Comparison of ENCODE assay signal across 34 cellular contexts in genomic region chr7:128359336-128359735, GRCh38. TPM values are rescaled to one million over a fixed set of nuclear protein-coding genes. Genes with fewer than 3 reads are reported as not detected.
"Had no signal": no experiment of that assay in that cellular context is flagged by ENCODE, and none has a peak within 500 bp of the region (broad histone marks: within the 10 kb centered on the region; RNA-seq: fewer than 3 reads in every experiment).

No MANE protein-coding gene starts in this region.

- H3K27ac ChIP-seq: breast epithelium, epithelial cell of prostate, esophagus squamous epithelium, left ventricle myocardium inferior, ovary, sigmoid colon, upper lobe of left lung, vagina had no signal

- H3K9me3 Mint-ChIP-seq: activated CD4-positive, alpha-beta memory T cell treated with anti-CD3 and anti-CD28 coated beads for 36 hours; activated naive CD8-positive, alpha-beta T cell treated with anti-CD3 and anti-CD28 coated beads, Interleukin-2, amount 50 U/mL, for 24 hours; activated T-cell treated with anti-CD3 and anti-CD28 coated beads, Interleukin-2, amount 50 U/mL, for 24 hours; dendritic cell treated with granulocyte-macrophage colony-stimulating factor and Interleukin-4, amounts not matched to agents 40 ng/mL and 50 ng/mL, for 4 days; stimulated activated memory B cell treated with anti-CD40 and anti-IgM and Interleukin-4, amounts not matched to agents 10 μg/mL and 1 μg/mL and 100 μg/mL, for 72 hours; stimulated activated naive CD8-positive, alpha-beta T cell treated with anti-CD3 and anti-CD28 coated beads, Interleukin-15, amount 100 ng/mL, for 72 hours; T-cell; T-helper 2 cell treated with Interferon-gamma antibody and Interleukin-4, amounts not matched to agents 5 μg/mL and 100 μg/mL, for 36 hours had no signal

- ATAC-seq: activated naive CD8-positive, alpha-beta T cell treated with anti-CD3 and anti-CD28 coated beads, Interleukin-2, amount 50 U/mL, for 24 hours; mucosa of descending colon; stimulated activated memory B cell treated with anti-CD40 and anti-IgM and Interleukin-4, amounts not matched to agents 10 μg/mL and 1 μg/mL and 100 μg/mL, for 72 hours; stimulated activated naive CD8-positive, alpha-beta T cell treated with anti-CD3 and anti-CD28 coated beads, Interleukin-15, amount 100 ng/mL, for 72 hours; T-cell had no signal

- H3K4me3 ChIP-seq: breast epithelium, esophagus squamous epithelium, left ventricle myocardium inferior, lung, mucosa of descending colon, ovary, sigmoid colon, upper lobe of left lung, vagina had no signal

- H3K36me3 ChIP-seq: breast epithelium, esophagus squamous epithelium, left ventricle myocardium inferior, neutrophil, ovary, sigmoid colon, upper lobe of left lung, vagina had no signal

- H3K9me3 ChIP-seq: breast epithelium, esophagus squamous epithelium, left ventricle myocardium inferior, mucosa of descending colon, neutrophil, ovary, sigmoid colon, upper lobe of left lung, vagina had no signal

- H3K4me3 Mint-ChIP-seq: activated CD4-positive, alpha-beta memory T cell treated with anti-CD3 and anti-CD28 coated beads for 36 hours; activated naive CD8-positive, alpha-beta T cell treated with anti-CD3 and anti-CD28 coated beads, Interleukin-2, amount 50 U/mL, for 24 hours; activated T-cell treated with anti-CD3 and anti-CD28 coated beads, Interleukin-2, amount 50 U/mL, for 24 hours; dendritic cell treated with granulocyte-macrophage colony-stimulating factor and Interleukin-4, amounts not matched to agents 40 ng/mL and 50 ng/mL, for 4 days; stimulated activated memory B cell treated with anti-CD40 and anti-IgM and Interleukin-4, amounts not matched to agents 10 μg/mL and 1 μg/mL and 100 μg/mL, for 72 hours; stimulated activated naive CD8-positive, alpha-beta T cell treated with anti-CD3 and anti-CD28 coated beads, Interleukin-15, amount 100 ng/mL, for 72 hours; T-helper 2 cell treated with Interferon-gamma antibody and Interleukin-4, amounts not matched to agents 5 μg/mL and 100 μg/mL, for 36 hours had no signal

- H3K27me3 ChIP-seq: breast epithelium, neutrophil, ovary, vagina had no signal

- H3K36me3 Mint-ChIP-seq: activated CD4-positive, alpha-beta memory T cell treated with anti-CD3 and anti-CD28 coated beads for 36 hours; stimulated activated memory B cell treated with anti-CD40 and anti-IgM and Interleukin-4, amounts not matched to agents 10 μg/mL and 1 μg/mL and 100 μg/mL, for 72 hours; T-cell had no signal

- H3K27ac Mint-ChIP-seq: activated CD4-positive, alpha-beta memory T cell treated with anti-CD3 and anti-CD28 coated beads for 36 hours; activated naive CD8-positive, alpha-beta T cell treated with anti-CD3 and anti-CD28 coated beads, Interleukin-2, amount 50 U/mL, for 24 hours; activated T-cell treated with anti-CD3 and anti-CD28 coated beads, Interleukin-2, amount 50 U/mL, for 24 hours; dendritic cell treated with granulocyte-macrophage colony-stimulating factor and Interleukin-4, amounts not matched to agents 40 ng/mL and 50 ng/mL, for 4 days; progenitor cell of endocrine pancreas; stimulated activated memory B cell treated with anti-CD40 and anti-IgM and Interleukin-4, amounts not matched to agents 10 μg/mL and 1 μg/mL and 100 μg/mL, for 72 hours; stimulated activated naive CD8-positive, alpha-beta T cell treated with anti-CD3 and anti-CD28 coated beads, Interleukin-15, amount 100 ng/mL, for 72 hours; T-cell; T-helper 2 cell treated with Interferon-gamma antibody and Interleukin-4, amounts not matched to agents 5 μg/mL and 100 μg/mL, for 36 hours had no signal

- DNase-seq: activated CD4-positive, alpha-beta memory T cell treated with anti-CD3 and anti-CD28 coated beads for 36 hours; activated CD4-positive, alpha-beta T cell treated with anti-CD3 and anti-CD28 coated beads for 48 hours; activated CD8-positive, alpha-beta memory T cell treated with anti-CD3 and anti-CD28 coated beads, Interleukin-2, amount 50 U/mL, for 48 hours; activated gamma-delta T cell; activated naive CD4-positive, alpha-beta T cell treated with anti-CD3 and anti-CD28 coated beads, Interleukin-2, amount 50 U/mL, for 16 hours; activated naive CD8-positive, alpha-beta T cell treated with anti-CD3 and anti-CD28 coated beads, Interleukin-2, amount 50 U/mL, for 24 hours; activated T-cell treated with anti-CD3 and anti-CD28 coated beads, Interleukin-2, amount 50 U/mL, for 24 hours; amygdala; central memory CD4-positive, alpha-beta T cell; esophagus squamous epithelium; foreskin melanocyte; islet precursor cell; left ventricle myocardium inferior; mesendoderm; mucosa of descending colon; ovary; sigmoid colon; small intestine; stimulated activated CD4-positive, alpha-beta T cell treated with anti-CD3 and anti-CD28 coated beads, Interleukin-4, amount 100 ng/mL, for 4 hours; stimulated activated CD8-positive, alpha-beta memory T cell treated with anti-CD3 and anti-CD28 coated beads, Interleukin-4, amount 100 ng/mL, for 48 hours; stimulated activated naive CD8-positive, alpha-beta T cell treated with anti-CD3 and anti-CD28 coated beads, Interleukin-15, amount 100 ng/mL, for 72 hours; substantia nigra; T-cell had no signal

RNA-seq across cellular contexts. Expression of gene PRRT4, which starts 2.2 kb away (rescaled TPM):
- total RNA-seq: renal cortical epithelial cell had no signal
